In genomic region chr7:142813262-142813661, GRCh38 we compare ENCODE assay signal across 11 cellular contexts. TPM values are rescaled to one million over a fixed set of nuclear protein-coding genes. Genes with fewer than 3 reads are reported as not detected.
DNase-seq lines count a peak whose midpoint lies in the region; ATAC-seq and TF ChIP-seq lines count a peak whose summit lies in the region.
"Had no signal": no experiment of that assay in that cellular context is flagged by ENCODE, and none has a peak within 500 bp of the region (broad histone marks: within the 10 kb centered on the region; RNA-seq: fewer than 3 reads in every experiment).

No MANE protein-coding gene starts in this region.

- peak overlapping the region; percentile 93 for H3K27ac Mint-ChIP-seq in WTC11

- H3K36me3 Mint-ChIP-seq in WTC11 = no peaks in the 10 kb centered on the region

- TF ChIP-seq CTCF in WTC11 (IDR thresholded peaks at IDR 0.05) = no peak

- peaks cover 12% of the 10 kb centered on the region for H3K27me3 Mint-ChIP-seq in WTC11 (ENCODE audit: low read depth)

- CTCF ChIA-PET in WTC11 (lab: Charles Lee) = interaction anchor here (0.6 to 6.3 kb wide), 30 partner anchors 19 to 510 kb away, joined by 3 to 94 read pairs (median 5); partner anchors contain the start of gene EPHB6

- H3K4me1 Mint-ChIP-seq in WTC11 = peaks cover 60% of the 10 kb centered on the region

- DNase-seq in AG08396 (ENCODE audit: low spot score) (peak; percentile 27), GM04504 (ENCODE audit: low read depth) (peak; percentile 24), WTC11 (ENCODE audit: low spot score) (peak; percentile 44), iPS DF 4.7 (ENCODE audit: extremely low read depth, low spot score) (peak; percentile 68), MV-4-11 (lab: John Stamatoyannopoulos, UW) (no peak)
- DNase-seq: GF-D8 had no signal

- POLR2A ChIA-PET in WTC11 (lab: Charles Lee) = interaction anchor here (0.6 to 1.6 kb wide), 4 partner anchors 16 to 150 kb away, joined by 3 to 7 read pairs (median 5); no protein-coding TSS in a partner anchor

- ATAC-seq in WTC11 = peak; percentile 94
- no peak for ATAC-seq in HG03571 (IDR thresholded peaks at IDR 0.05; ENCODE audit: unreplicated experiment)
- no peak for ATAC-seq in HG03342 (IDR thresholded peaks at IDR 0.05; ENCODE audit: unreplicated experiment)
- ATAC-seq in HG03095 (IDR thresholded peaks at IDR 0.05; ENCODE audit: unreplicated experiment) = no peak

- H3K9me3 Mint-ChIP-seq in WTC11 = no peaks in the 10 kb centered on the region

- peak overlapping the region; percentile 41 for H3K4me3 Mint-ChIP-seq in WTC11

TF ChIP-seq in WTC11, 78 proteins besides CTCF, POLR2A, EP300 and RAD21:
- TF ChIP-seq GABPB1 (CRISPR knock-in tag; IDR thresholded peaks at IDR 0.05) (no peak), ZNF232 (CRISPR knock-in tag; IDR thresholded peaks at IDR 0.05) (no peak), IRF2 (CRISPR knock-in tag; IDR thresholded peaks at IDR 0.05; ENCODE audit: borderline replicate concordance, low read depth) (no peak), FOXJ3 (CRISPR knock-in tag; IDR thresholded peaks at IDR 0.05; ENCODE audit: borderline replicate concordance) (no peak), TP53 (CRISPR knock-in tag; IDR thresholded peaks at IDR 0.05) (no peak), ZBTB21 (CRISPR knock-in tag; IDR thresholded peaks at IDR 0.05; ENCODE audit: borderline replicate concordance) (no peak), SMAD3 (CRISPR knock-in tag; IDR thresholded peaks at IDR 0.05; ENCODE audit: borderline replicate concordance) (no peak), FOXP1 (CRISPR knock-in tag; IDR thresholded peaks at IDR 0.05; ENCODE audit: borderline replicate concordance) (no peak), ERG (CRISPR knock-in tag; IDR thresholded peaks at IDR 0.05) (no peak), EMX1 (CRISPR knock-in tag; IDR thresholded peaks at IDR 0.05) (no peak)

RNA-seq across cellular contexts. Expression of gene EPHB6, which starts 41.6 kb away (rescaled TPM):
- 13.9 to 15.4 TPM (median 15.1 TPM) in 3 replicates for total RNA-seq in WTC11 (2021)

RNA-seq across cellular contexts. Expression of gene PRSS2, which starts 42.5 kb away (rescaled TPM):
- 27.6 to 41.2 TPM (median 28.2 TPM) in 3 replicates for total RNA-seq in WTC11 (2021)
- total RNA-seq: fibroblast of lung, MCF 10A had no signal
